Comparison of ENCODE assay signal across 1 cellular context in the genomic region with DNA sequence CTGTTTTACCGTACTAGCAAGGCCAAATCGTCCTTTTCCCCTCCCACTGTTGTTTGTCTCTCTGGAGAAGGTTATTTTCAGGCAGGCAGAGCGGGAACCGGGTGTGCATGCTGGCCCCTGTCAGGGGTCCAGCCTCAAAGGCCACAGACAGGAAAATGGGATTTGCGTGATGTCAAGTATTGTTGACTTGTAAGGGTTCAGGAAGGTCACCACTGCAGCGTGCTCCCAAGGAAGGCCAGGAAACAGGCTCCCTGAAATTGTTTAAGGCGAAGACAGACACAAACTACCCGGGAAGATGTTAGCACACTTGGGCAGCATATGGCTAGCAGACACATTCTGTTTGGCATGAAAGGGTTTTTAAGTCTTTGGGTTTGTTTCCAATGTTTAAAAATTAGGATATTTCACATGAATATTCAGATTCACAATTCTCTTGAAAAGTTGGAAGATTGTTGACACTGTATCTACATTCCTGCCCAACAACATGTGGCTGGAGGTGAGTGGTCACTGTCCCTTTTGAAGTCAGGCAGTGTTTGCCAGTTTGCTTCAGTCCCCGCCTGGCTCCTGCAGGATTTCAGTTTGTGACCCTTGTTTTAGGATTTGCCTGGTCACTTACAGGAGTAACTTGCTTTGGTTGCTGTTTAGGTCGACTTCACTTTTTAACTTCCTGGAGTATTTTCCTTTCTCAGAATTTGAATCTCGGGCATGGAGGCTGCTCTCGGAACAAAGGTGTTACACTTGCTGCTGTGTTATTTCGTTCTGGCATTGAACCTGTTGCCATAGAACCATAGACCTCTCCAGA.
TF ChIP-seq lines count a peak whose summit lies in the region.

No MANE protein-coding gene starts in this region.

TF ChIP-seq in HepG2, 621 proteins besides CTCF, POLR2A, EP300 and RAD21 (continued from another document and continues in another):
- TF ChIP-seq, protein P1, sequence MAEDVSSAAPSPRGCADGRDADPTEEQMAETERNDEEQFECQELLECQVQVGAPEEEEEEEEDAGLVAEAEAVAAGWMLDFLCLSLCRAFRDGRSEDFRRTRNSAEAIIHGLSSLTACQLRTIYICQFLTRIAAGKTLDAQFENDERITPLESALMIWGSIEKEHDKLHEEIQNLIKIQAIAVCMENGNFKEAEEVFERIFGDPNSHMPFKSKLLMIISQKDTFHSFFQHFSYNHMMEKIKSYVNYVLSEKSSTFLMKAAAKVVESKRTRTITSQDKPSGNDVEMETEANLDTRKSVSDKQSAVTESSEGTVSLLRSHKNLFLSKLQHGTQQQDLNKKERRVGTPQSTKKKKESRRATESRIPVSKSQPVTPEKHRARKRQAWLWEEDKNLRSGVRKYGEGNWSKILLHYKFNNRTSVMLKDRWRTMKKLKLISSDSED (CRISPR knock-in tag; IDR thresholded peaks at IDR 0.05) = no peak
- TF ChIP-seq FOXJ3 (CRISPR knock-in tag; IDR thresholded peaks at IDR 0.05; ENCODE audit: borderline replicate concordance) (peak; percentile 40; the same call in 1 of the 2 replicates), TEAD3 (CRISPR knock-in tag; optimal IDR thresholded peaks at IDR 0.05; ENCODE audit: borderline replicate concordance) (peak; percentile 81), NR2F6 (IDR thresholded peaks at IDR 0.05) (peak; percentile 90), NR2F6 (CRISPR knock-in tag; IDR thresholded peaks at IDR 0.05) (peak; percentile 92), YEATS4 (CRISPR knock-in tag; IDR thresholded peaks at IDR 0.05; ENCODE audit: borderline replicate concordance) (peak; percentile 56; the same call in 1 of the 2 replicates), KDM6A (CRISPR knock-in tag; IDR thresholded peaks at IDR 0.05; ENCODE audit: low read depth) (peak; percentile 81), PHF21A (CRISPR knock-in tag; IDR thresholded peaks at IDR 0.05) (peak; percentile 81; the same call in 1 of the 2 replicates), SP5 (CRISPR knock-in tag; IDR thresholded peaks at IDR 0.05; ENCODE audit: borderline replicate concordance, low read depth) (peak; percentile 82), ZNF556 (CRISPR knock-in tag; IDR thresholded peaks at IDR 0.05; ENCODE audit: borderline replicate concordance) (no peak), ETV5 (CRISPR knock-in tag; IDR thresholded peaks at IDR 0.05; ENCODE audit: borderline replicate concordance) (peak; percentile 59; the same call in 1 of the 2 replicates), TCF7 (IDR thresholded peaks at IDR 0.05; ENCODE audit: low read depth) (peak; percentile 70), MEF2D (CRISPR knock-in tag; IDR thresholded peaks at IDR 0.05) (peak; percentile 75), ZNF501 (CRISPR knock-in tag; IDR thresholded peaks at IDR 0.05) (0 out of 2 replicates have a peak, but pooled peaks have one; percentile 53), KAT8 (CRISPR knock-in tag; IDR thresholded peaks at IDR 0.05) (0 out of 2 replicates have a peak, but pooled peaks have one; percentile 32), FOXP1 (IDR thresholded peaks at IDR 0.05) (no peak), FOXP1 (CRISPR knock-in tag; IDR thresholded peaks at IDR 0.05) (peak; percentile 74), ZNF143 (CRISPR knock-in tag; IDR thresholded peaks at IDR 0.05) (peak; percentile 35; the same call in 1 of the 2 replicates), ELF3 (CRISPR knock-in tag; IDR thresholded peaks at IDR 0.05) (peak; percentile 67), ZMYM2 (CRISPR knock-in tag; IDR thresholded peaks at IDR 0.05) (no peak), HNF4G (IDR thresholded peaks at IDR 0.05; ENCODE audit: borderline replicate concordance, low read depth, low read length) (0 out of 2 replicates have a peak, but pooled peaks have one; percentile 6), HNF4G (CRISPR knock-in tag; IDR thresholded peaks at IDR 0.05; ENCODE audit: borderline replicate concordance, low read depth) (no peak; the same call in 1 of the 2 replicates), ZFX (CRISPR knock-in tag; IDR thresholded peaks at IDR 0.05; ENCODE audit: low read depth) (peak; percentile 77), TEAD2 (CRISPR knock-in tag; IDR thresholded peaks at IDR 0.05) (0 out of 2 replicates have a peak, but pooled peaks have one; percentile 38), HOXA3 (CRISPR knock-in tag; IDR thresholded peaks at IDR 0.05) (peak; percentile 72; the same call in 1 of the 2 replicates), RXRB (CRISPR knock-in tag; IDR thresholded peaks at IDR 0.05; ENCODE audit: borderline replicate concordance) (peak; percentile 87)
- TF ChIP-seq, protein P2, sequence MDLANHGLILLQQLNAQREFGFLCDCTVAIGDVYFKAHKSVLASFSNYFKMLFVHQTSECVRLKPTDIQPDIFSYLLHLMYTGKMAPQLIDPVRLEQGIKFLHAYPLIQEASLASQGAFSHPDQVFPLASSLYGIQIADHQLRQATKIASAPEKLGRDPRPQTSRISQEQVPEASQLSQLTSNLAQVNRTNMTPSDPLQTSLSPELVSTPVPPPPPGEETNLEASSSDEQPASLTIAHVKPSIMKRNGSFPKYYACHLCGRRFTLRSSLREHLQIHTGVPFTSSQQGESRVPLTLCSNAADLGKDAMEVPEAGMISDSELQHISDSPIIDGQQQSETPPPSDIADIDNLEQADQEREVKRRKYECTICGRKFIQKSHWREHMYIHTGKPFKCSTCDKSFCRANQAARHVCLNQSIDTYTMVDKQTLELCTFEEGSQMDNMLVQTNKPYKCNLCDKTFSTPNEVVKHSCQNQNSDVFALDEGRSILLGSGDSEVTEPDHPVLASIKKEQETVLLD (CRISPR knock-in tag; IDR thresholded peaks at IDR 0.05; ENCODE audit: low read depth) = no peak
- TF ChIP-seq, protein P3, sequence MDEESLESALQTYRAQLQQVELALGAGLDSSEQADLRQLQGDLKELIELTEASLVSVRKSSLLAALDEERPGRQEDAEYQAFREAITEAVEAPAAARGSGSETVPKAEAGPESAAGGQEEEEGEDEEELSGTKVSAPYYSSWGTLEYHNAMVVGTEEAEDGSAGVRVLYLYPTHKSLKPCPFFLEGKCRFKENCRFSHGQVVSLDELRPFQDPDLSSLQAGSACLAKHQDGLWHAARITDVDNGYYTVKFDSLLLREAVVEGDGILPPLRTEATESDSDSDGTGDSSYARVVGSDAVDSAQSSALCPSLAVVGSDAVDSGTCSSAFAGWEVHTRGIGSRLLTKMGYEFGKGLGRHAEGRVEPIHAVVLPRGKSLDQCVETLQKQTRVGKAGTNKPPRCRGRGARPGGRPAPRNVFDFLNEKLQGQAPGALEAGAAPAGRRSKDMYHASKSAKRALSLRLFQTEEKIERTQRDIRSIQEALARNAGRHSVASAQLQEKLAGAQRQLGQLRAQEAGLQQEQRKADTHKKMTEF (CRISPR knock-in tag; IDR thresholded peaks at IDR 0.05) = peak; percentile 72
- TF ChIP-seq, protein P4, sequence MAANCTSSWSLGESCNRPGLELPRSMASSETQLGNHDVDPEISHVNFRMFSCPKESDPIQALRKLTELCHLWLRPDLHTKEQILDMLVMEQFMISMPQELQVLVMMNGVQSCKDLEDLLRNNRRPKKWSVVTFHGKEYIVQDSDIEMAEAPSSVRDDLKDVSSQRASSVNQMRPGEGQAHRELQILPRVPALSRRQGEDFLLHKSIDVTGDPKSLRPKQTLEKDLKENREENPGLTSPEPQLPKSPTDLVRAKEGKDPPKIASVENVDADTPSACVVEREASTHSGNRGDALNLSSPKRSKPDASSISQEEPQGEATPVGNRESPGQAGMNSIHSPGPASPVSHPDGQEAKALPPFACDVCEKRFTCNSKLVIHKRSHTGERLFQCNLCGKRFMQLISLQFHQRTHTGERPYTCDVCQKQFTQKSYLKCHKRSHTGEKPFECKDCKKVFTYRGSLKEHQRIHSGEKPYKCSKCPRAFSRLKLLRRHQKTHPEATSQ (CRISPR knock-in tag; IDR thresholded peaks at IDR 0.05; ENCODE audit: borderline replicate concordance) = no peak
- TF ChIP-seq, protein P5, sequence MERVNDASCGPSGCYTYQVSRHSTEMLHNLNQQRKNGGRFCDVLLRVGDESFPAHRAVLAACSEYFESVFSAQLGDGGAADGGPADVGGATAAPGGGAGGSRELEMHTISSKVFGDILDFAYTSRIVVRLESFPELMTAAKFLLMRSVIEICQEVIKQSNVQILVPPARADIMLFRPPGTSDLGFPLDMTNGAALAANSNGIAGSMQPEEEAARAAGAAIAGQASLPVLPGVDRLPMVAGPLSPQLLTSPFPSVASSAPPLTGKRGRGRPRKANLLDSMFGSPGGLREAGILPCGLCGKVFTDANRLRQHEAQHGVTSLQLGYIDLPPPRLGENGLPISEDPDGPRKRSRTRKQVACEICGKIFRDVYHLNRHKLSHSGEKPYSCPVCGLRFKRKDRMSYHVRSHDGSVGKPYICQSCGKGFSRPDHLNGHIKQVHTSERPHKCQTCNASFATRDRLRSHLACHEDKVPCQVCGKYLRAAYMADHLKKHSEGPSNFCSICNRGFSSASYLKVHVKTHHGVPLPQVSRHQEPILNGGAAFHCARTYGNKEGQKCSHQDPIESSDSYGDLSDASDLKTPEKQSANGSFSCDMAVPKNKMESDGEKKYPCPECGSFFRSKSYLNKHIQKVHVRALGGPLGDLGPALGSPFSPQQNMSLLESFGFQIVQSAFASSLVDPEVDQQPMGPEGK (CRISPR knock-in tag; IDR thresholded peaks at IDR 0.05) = peak; percentile 10; the same call in 1 of the 2 replicates
- TF ChIP-seq, protein P6, sequence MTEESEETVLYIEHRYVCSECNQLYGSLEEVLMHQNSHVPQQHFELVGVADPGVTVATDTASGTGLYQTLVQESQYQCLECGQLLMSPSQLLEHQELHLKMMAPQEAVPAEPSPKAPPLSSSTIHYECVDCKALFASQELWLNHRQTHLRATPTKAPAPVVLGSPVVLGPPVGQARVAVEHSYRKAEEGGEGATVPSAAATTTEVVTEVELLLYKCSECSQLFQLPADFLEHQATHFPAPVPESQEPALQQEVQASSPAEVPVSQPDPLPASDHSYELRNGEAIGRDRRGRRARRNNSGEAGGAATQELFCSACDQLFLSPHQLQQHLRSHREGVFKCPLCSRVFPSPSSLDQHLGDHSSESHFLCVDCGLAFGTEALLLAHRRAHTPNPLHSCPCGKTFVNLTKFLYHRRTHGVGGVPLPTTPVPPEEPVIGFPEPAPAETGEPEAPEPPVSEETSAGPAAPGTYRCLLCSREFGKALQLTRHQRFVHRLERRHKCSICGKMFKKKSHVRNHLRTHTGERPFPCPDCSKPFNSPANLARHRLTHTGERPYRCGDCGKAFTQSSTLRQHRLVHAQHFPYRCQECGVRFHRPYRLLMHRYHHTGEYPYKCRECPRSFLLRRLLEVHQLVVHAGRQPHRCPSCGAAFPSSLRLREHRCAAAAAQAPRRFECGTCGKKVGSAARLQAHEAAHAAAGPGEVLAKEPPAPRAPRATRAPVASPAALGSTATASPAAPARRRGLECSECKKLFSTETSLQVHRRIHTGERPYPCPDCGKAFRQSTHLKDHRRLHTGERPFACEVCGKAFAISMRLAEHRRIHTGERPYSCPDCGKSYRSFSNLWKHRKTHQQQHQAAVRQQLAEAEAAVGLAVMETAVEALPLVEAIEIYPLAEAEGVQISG (CRISPR knock-in tag; IDR thresholded peaks at IDR 0.05) = 0 out of 2 replicates have a peak, but pooled peaks have one; percentile 38
- TF ChIP-seq, protein P7, sequence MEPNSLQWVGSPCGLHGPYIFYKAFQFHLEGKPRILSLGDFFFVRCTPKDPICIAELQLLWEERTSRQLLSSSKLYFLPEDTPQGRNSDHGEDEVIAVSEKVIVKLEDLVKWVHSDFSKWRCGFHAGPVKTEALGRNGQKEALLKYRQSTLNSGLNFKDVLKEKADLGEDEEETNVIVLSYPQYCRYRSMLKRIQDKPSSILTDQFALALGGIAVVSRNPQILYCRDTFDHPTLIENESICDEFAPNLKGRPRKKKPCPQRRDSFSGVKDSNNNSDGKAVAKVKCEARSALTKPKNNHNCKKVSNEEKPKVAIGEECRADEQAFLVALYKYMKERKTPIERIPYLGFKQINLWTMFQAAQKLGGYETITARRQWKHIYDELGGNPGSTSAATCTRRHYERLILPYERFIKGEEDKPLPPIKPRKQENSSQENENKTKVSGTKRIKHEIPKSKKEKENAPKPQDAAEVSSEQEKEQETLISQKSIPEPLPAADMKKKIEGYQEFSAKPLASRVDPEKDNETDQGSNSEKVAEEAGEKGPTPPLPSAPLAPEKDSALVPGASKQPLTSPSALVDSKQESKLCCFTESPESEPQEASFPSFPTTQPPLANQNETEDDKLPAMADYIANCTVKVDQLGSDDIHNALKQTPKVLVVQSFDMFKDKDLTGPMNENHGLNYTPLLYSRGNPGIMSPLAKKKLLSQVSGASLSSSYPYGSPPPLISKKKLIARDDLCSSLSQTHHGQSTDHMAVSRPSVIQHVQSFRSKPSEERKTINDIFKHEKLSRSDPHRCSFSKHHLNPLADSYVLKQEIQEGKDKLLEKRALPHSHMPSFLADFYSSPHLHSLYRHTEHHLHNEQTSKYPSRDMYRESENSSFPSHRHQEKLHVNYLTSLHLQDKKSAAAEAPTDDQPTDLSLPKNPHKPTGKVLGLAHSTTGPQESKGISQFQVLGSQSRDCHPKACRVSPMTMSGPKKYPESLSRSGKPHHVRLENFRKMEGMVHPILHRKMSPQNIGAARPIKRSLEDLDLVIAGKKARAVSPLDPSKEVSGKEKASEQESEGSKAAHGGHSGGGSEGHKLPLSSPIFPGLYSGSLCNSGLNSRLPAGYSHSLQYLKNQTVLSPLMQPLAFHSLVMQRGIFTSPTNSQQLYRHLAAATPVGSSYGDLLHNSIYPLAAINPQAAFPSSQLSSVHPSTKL (CRISPR knock-in tag; IDR thresholded peaks at IDR 0.05) = peak; percentile 88
- TF ChIP-seq, protein P8, sequence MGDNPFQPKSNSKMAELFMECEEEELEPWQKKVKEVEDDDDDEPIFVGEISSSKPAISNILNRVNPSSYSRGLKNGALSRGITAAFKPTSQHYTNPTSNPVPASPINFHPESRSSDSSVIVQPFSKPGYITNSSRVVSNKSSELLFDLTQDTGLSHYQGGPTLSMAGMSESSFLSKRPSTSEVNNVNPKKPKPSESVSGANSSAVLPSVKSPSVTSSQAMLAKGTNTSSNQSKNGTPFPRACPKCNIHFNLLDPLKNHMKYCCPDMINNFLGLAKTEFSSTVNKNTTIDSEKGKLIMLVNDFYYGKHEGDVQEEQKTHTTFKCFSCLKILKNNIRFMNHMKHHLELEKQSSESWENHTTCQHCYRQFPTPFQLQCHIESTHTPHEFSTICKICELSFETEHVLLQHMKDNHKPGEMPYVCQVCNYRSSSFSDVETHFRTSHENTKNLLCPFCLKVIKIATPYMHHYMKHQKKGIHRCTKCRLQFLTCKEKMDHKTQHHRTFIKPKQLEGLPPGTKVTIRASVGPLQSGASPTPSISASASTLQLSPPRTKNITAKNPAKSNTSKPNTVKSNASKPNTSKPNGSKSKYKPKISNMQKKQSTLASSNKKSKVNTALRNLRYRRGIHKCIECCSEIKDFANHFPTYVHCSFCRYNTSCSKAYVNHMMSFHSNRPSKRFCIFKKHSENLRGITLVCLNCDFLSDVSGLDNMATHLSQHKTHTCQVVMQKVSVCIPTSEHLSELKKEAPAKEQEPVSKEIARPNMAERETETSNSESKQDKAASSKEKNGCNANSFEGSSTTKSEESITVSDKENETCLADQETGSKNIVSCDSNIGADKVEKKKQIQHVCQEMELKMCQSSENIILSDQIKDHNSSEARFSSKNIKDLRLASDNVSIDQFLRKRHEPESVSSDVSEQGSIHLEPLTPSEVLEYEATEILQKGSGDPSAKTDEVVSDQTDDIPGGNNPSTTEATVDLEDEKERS (CRISPR knock-in tag; IDR thresholded peaks at IDR 0.05) = no peak
- TF ChIP-seq, protein P9, sequence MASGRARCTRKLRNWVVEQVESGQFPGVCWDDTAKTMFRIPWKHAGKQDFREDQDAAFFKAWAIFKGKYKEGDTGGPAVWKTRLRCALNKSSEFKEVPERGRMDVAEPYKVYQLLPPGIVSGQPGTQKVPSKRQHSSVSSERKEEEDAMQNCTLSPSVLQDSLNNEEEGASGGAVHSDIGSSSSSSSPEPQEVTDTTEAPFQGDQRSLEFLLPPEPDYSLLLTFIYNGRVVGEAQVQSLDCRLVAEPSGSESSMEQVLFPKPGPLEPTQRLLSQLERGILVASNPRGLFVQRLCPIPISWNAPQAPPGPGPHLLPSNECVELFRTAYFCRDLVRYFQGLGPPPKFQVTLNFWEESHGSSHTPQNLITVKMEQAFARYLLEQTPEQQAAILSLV (CRISPR knock-in tag; IDR thresholded peaks at IDR 0.05; ENCODE audit: borderline replicate concordance) = 0 out of 2 replicates have a peak, but pooled peaks have one; percentile 56
- TF ChIP-seq, protein P10, sequence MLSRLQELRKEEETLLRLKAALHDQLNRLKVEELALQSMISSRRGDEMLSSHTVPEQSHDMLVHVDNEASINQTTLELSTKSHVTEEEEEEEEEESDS (CRISPR knock-in tag; IDR thresholded peaks at IDR 0.05; ENCODE audit: borderline replicate concordance) = no peak
